11 cellular contexts compared by ENCODE assay signal in the genomic region with DNA sequence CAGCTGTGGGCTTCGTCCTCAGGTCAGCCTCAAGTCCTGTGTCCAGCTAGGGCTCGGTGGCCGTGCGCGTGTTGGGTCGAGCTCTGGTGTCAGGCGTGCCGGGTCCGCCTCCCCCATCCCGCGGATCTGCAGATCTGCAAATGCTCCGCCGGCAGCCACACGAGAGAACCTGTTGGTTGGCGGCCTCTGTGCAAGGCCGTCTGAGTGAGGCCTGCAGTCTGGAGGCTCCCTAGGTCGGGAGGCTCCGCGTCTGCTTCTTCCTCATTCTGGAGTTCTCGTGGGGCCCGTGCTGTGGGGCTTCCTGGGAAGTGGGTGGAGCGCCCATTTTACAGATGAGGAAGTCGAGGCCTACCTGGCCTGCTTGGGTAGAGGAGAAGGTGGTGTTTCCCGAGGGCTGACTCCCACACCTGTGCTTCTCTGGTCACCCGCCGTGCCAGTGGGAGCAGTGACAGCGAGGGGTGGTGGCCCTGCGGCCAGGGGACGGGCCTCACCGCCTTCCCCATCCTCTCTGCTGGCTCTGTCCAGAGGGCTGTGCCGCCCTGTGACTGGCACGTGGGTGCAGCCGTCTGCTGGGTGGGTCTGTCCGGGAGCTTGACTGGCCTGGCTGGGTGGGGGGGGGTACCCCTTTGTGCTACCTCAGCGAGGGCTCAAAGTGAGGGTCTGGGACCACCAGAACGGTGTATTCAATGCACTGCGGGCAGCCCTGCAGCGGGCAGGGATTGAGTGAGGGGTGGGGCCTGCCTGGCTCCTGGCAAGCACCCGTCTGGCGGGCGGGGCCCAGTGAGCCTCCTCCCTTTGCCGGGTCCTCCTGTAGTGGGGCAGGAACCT. TPM values are rescaled to one million over a fixed set of nuclear protein-coding genes. Genes with fewer than 3 reads are reported as not detected.
DNase-seq lines count a peak whose midpoint lies in the region; ATAC-seq and TF ChIP-seq lines count a peak whose summit lies in the region.
"Had no signal": no experiment of that assay in that cellular context is flagged by ENCODE, and none has a peak within 500 bp of the region (broad histone marks: within the 10 kb centered on the region; RNA-seq: fewer than 3 reads in every experiment).

No MANE protein-coding gene starts in this region.

- H3K27ac ChIP-seq in lower lobe of right lung (no peak overlapping the region), colonic mucosa (no peak overlapping the region)
- H3K27ac ChIP-seq: thoracic aorta had no signal

- no peak for ATAC-seq in activated naive CD4-positive, alpha-beta T cell treated with anti-CD3 and anti-CD28 coated beads, Interleukin-2, amount 50 U/mL, for 72 hours
- ATAC-seq in activated B cell treated with CpG ODN at 0.5 μM for 24 hours (ENCODE audit: low read depth) (no peak), lower lobe of right lung (no peak), GM21737 (IDR thresholded peaks at IDR 0.05; ENCODE audit: unreplicated experiment) (no peak), GM18909 (IDR thresholded peaks at IDR 0.05; ENCODE audit: poor library complexity, unreplicated experiment) (no peak)

- H3K4me3 ChIP-seq in lower lobe of right lung (peak overlapping the region; percentile 2), colonic mucosa (no peak overlapping the region)
- H3K4me3 ChIP-seq: thoracic aorta had no signal

- H3K4me3 Mint-ChIP-seq in activated naive CD4-positive, alpha-beta T cell treated with anti-CD3 and anti-CD28 coated beads, Interleukin-2, amount 50 U/mL, for 24 hours, result peak overlapping the region; percentile 52
- H3K4me3 Mint-ChIP-seq in activated B cell treated with CpG ODN at 0.5 μM for 24 hours, result peak overlapping the region; percentile 19
- H3K4me3 Mint-ChIP-seq in type B pancreatic cell, result peak overlapping the region; percentile 54

- CTCF ChIA-PET in activated B cell treated with CpG ODN at 0.5 μM for 24 hours (lab: Charles Lee), result interaction anchor here (1.1 to 1.6 kb wide), 2 partner anchors 14 to 80 kb away, joined by 4 to 5 read pairs; no protein-coding TSS in a partner anchor

- POLR2A ChIA-PET in activated B cell treated with CpG ODN at 0.5 μM for 24 hours (lab: Charles Lee), result interaction anchor here (1.2 kb wide), 1 partner anchor 108 kb away, joined by 3 read pairs; no protein-coding TSS in a partner anchor

- H3K4me1 ChIP-seq in lower lobe of right lung, result peaks cover 43% of the 10 kb centered on the region
- H3K4me1 ChIP-seq in colonic mucosa, result peaks cover 21% of the 10 kb centered on the region

- TF ChIP-seq CTCF in activated B cell treated with CpG ODN at 0.5 μM for 24 hours (IDR thresholded peaks at IDR 0.05) (no peak), lower lobe of right lung (IDR thresholded peaks at IDR 0.05) (no peak), type B pancreatic cell (conservative IDR thresholded peaks at IDR 0.05) (no peak), colonic mucosa (IDR thresholded peaks at IDR 0.05) (no peak)

- H3K36me3 ChIP-seq in lower lobe of right lung (no peaks in the 10 kb centered on the region), colonic mucosa (no peaks in the 10 kb centered on the region)
- H3K36me3 ChIP-seq: thoracic aorta had no signal

- H3K27ac Mint-ChIP-seq in activated naive CD4-positive, alpha-beta T cell treated with anti-CD3 and anti-CD28 coated beads, Interleukin-2, amount 50 U/mL, for 24 hours, result no peak overlapping the region
- no peak overlapping the region for H3K27ac Mint-ChIP-seq in activated naive CD4-positive, alpha-beta T cell treated with anti-CD3 and anti-CD28 coated beads, Interleukin-2, amount 50 U/mL, for 72 hours
- H3K27ac Mint-ChIP-seq in activated B cell treated with CpG ODN at 0.5 μM for 24 hours, result peak overlapping the region; percentile 68
- H3K27ac Mint-ChIP-seq in type B pancreatic cell, result no peak overlapping the region

- intact Hi-C loops in activated B cell treated with CpG ODN at 0.5 μM for 24 hours (cut with micrococcal nuclease), result no loop called here
- intact Hi-C loops in lower lobe of right lung (cut with DNase I), result no loop called here
- intact Hi-C loops in colonic mucosa (cut with DNase I), result no loop called here

- peak overlapping the region in 1 of 2 donors; percentile 4 for H3K9ac ChIP-seq in colonic mucosa (ENCODE audit: low read depth in 2 of 2, low read length in 2 of 2)

- H3K4me1 Mint-ChIP-seq in activated naive CD4-positive, alpha-beta T cell treated with anti-CD3 and anti-CD28 coated beads, Interleukin-2, amount 50 U/mL, for 24 hours, result peaks cover 44% of the 10 kb centered on the region
- peaks cover 55% of the 10 kb centered on the region for H3K4me1 Mint-ChIP-seq in activated B cell treated with CpG ODN at 0.5 μM for 24 hours
- peaks cover 30% of the 10 kb centered on the region for H3K4me1 Mint-ChIP-seq in type B pancreatic cell (ENCODE audit: unreplicated experiment)

- no peaks in the 10 kb centered on the region for H3K36me3 Mint-ChIP-seq in activated naive CD4-positive, alpha-beta T cell treated with anti-CD3 and anti-CD28 coated beads, Interleukin-2, amount 50 U/mL, for 24 hours
- H3K36me3 Mint-ChIP-seq in activated naive CD4-positive, alpha-beta T cell treated with anti-CD3 and anti-CD28 coated beads, Interleukin-2, amount 50 U/mL, for 72 hours, result peaks cover 0 to 9% of the 10 kb centered on the region in 2 donors
- peaks cover 18% of the 10 kb centered on the region for H3K36me3 Mint-ChIP-seq in activated B cell treated with CpG ODN at 0.5 μM for 24 hours (ENCODE audit: low read depth)
- peaks cover 2% of the 10 kb centered on the region for H3K36me3 Mint-ChIP-seq in type B pancreatic cell

- no peaks in the 10 kb centered on the region for H3K27me3 Mint-ChIP-seq in activated naive CD4-positive, alpha-beta T cell treated with anti-CD3 and anti-CD28 coated beads, Interleukin-2, amount 50 U/mL, for 24 hours
- no peaks in the 10 kb centered on the region for H3K27me3 Mint-ChIP-seq in activated B cell treated with CpG ODN at 0.5 μM for 24 hours
- H3K27me3 Mint-ChIP-seq in type B pancreatic cell, result no peaks in the 10 kb centered on the region

- no peaks in the 10 kb centered on the region for H3K9me3 Mint-ChIP-seq in activated naive CD4-positive, alpha-beta T cell treated with anti-CD3 and anti-CD28 coated beads, Interleukin-2, amount 50 U/mL, for 24 hours
- H3K9me3 Mint-ChIP-seq in activated naive CD4-positive, alpha-beta T cell treated with anti-CD3 and anti-CD28 coated beads, Interleukin-2, amount 50 U/mL, for 72 hours, result no peaks in the 10 kb centered on the region
- H3K9me3 Mint-ChIP-seq in activated B cell treated with CpG ODN at 0.5 μM for 24 hours, result no peaks in the 10 kb centered on the region
- no peaks in the 10 kb centered on the region for H3K9me3 Mint-ChIP-seq in type B pancreatic cell

- H3K27me3 ChIP-seq in lower lobe of right lung (ENCODE audit: low read depth), result no peaks in the 10 kb centered on the region
- no peaks in the 10 kb centered on the region for H3K27me3 ChIP-seq in colonic mucosa

- DNase-seq in activated naive CD4-positive, alpha-beta T cell treated with anti-CD3 and anti-CD28 coated beads, Interleukin-2, amount 50 U/mL, for 72 hours (ENCODE audit: low spot score in 2 of 2), result no peak
- DNase-seq in activated B cell treated with CpG ODN at 0.5 μM for 24 hours (no peak), lower lobe of right lung (peak; percentile 67), type B pancreatic cell (ENCODE audit: extremely low spot score, unreplicated experiment) (peak; percentile 72), colonic mucosa (no peak)
- DNase-seq: effector CD8-positive, alpha-beta T cell; WERI-Rb-1 had no signal

- H3K9me3 ChIP-seq in lower lobe of right lung (no peaks in the 10 kb centered on the region), colonic mucosa (no peaks in the 10 kb centered on the region)
- H3K9me3 ChIP-seq: thoracic aorta had no signal

RNA-seq across cellular contexts. Expression of gene CSNK1G2, which starts 3.3 kb away (rescaled TPM):
- total RNA-seq in activated naive CD4-positive, alpha-beta T cell treated with anti-CD3 and anti-CD28 coated beads, Interleukin-2, amount 50 U/mL, for 72 hours, result 10 to 100 TPM; 33.1 to 58.6 TPM
- 83.1 and 89.1 TPM in 2 replicates for total RNA-seq in activated B cell treated with CpG ODN at 0.5 μM for 24 hours
- total RNA-seq in lower lobe of right lung, result 55.4 TPM
- 68.9 and 71.6 TPM in 2 replicates for total RNA-seq in type B pancreatic cell (ENCODE audit: low replicate concordance)
- 10 to 100 TPM; 55.3 to 61.0 TPM for total RNA-seq in colonic mucosa

RNA-seq across cellular contexts. Expression of gene ADAT3, which starts 39.1 kb away (rescaled TPM):
- total RNA-seq in activated naive CD4-positive, alpha-beta T cell treated with anti-CD3 and anti-CD28 coated beads, Interleukin-2, amount 50 U/mL, for 72 hours, result 1 to 10 TPM; 8.5 to 10.0 TPM
- 8.5 and 14.1 TPM in 2 replicates for total RNA-seq in activated B cell treated with CpG ODN at 0.5 μM for 24 hours
- total RNA-seq in lower lobe of right lung, result 6.2 TPM
- 12.1 and 13.9 TPM in 2 replicates for total RNA-seq in type B pancreatic cell (ENCODE audit: low replicate concordance)
- total RNA-seq in colonic mucosa, result 10 to 100 TPM; 14.2 to 24.7 TPM

RNA-seq across cellular contexts. Expression of gene SCAMP4, which starts 39.1 kb away (rescaled TPM):
- total RNA-seq in activated naive CD4-positive, alpha-beta T cell treated with anti-CD3 and anti-CD28 coated beads, Interleukin-2, amount 50 U/mL, for 72 hours, result 10 to 100 TPM; 22.4 to 28.2 TPM
- total RNA-seq in activated B cell treated with CpG ODN at 0.5 μM for 24 hours, result 47.6 and 59.7 TPM in 2 replicates
- total RNA-seq in lower lobe of right lung, result 65.0 TPM
- total RNA-seq in type B pancreatic cell (ENCODE audit: low replicate concordance), result 76.9 and 90.6 TPM in 2 replicates
- 10 to 100 TPM; 57.4 to 91.8 TPM for total RNA-seq in colonic mucosa

RNA-seq across cellular contexts. Expression of gene ABHD17A, which starts 59.0 kb away (rescaled TPM):
- total RNA-seq in activated naive CD4-positive, alpha-beta T cell treated with anti-CD3 and anti-CD28 coated beads, Interleukin-2, amount 50 U/mL, for 72 hours, result 100 to 1,000 TPM; 109 to 110 TPM
- total RNA-seq in activated B cell treated with CpG ODN at 0.5 μM for 24 hours (57.4 and 64.3 TPM in 2 replicates), lower lobe of right lung (76.4 TPM), type B pancreatic cell (ENCODE audit: low replicate concordance) (60.4 and 62.0 TPM in 2 replicates), colonic mucosa (10 to 100 TPM; 53.3 to 78.5 TPM)

Comparison
In these comparisons a context has a peak if more than half of its experiments do, and no peak if none do; other contexts are left out.
1. DNase-seq: peak in lower lobe of right lung (single experiment) and type B pancreatic cell (single experiment); none in activated naive CD4-positive, alpha-beta T cell treated with anti-CD3 and anti-CD28 coated beads, Interleukin-2, amount 50 U/mL, for 72 hours (0 of 2), activated B cell treated with CpG ODN at 0.5 μM for 24 hours (single experiment) and colonic mucosa (single experiment).
2. Peak in every context shown above with its lines, with median percentiles within 50 percentile points of each other: H3K4me3 Mint-ChIP-seq.